ENCODE assay signal across 14 cellular contexts in genomic region chr12:768434-768833, GRCh38.
"Had no signal": no experiment of that assay in that cellular context is flagged by ENCODE, and none has a peak within 500 bp of the region (broad histone marks: within the 10 kb centered on the region; RNA-seq: fewer than 3 reads in every experiment).

No MANE protein-coding gene starts in this region.

- H3K4me3 ChIP-seq: colonic mucosa, gastrocnemius medialis, left lung, spleen, upper lobe of left lung had no signal

- H3K9me3 ChIP-seq: colonic mucosa, gastrocnemius medialis, left lung, spleen, upper lobe of left lung had no signal

- H3K4me1 ChIP-seq: colonic mucosa had no signal

- H3K27ac ChIP-seq: colonic mucosa, epithelial cell of prostate, left lung, upper lobe of left lung had no signal

- H3K27me3 ChIP-seq: colonic mucosa, gastrocnemius medialis, left lung, spleen, upper lobe of left lung had no signal

- H3K36me3 ChIP-seq: colonic mucosa, gastrocnemius medialis, left lung, upper lobe of left lung had no signal

- DNase-seq: activated CD4-positive, alpha-beta T cell treated with anti-CD3 and anti-CD28 coated beads for 48 hours; activated CD8-positive, alpha-beta memory T cell treated with anti-CD3 and anti-CD28 coated beads for 24 hours; activated gamma-delta T cell; colonic mucosa; gastrocnemius medialis; islet precursor cell; left lung; mesenchymal stem cell; spleen; stimulated activated CD4-positive, alpha-beta T cell treated with anti-CD3 and anti-CD28 coated beads, Interleukin-2, amount 100 ng/mL, for 24 hours; stimulated activated naive CD4-positive, alpha-beta T cell treated with Interleukin-2 at 50 U/mL for 16 hours; upper lobe of left lung had no signal

- ATAC-seq: gastrocnemius medialis, left lung, sciatic nerve had no signal
